Comparison of ENCODE assay signal across 9 cellular contexts in the genomic region with DNA sequence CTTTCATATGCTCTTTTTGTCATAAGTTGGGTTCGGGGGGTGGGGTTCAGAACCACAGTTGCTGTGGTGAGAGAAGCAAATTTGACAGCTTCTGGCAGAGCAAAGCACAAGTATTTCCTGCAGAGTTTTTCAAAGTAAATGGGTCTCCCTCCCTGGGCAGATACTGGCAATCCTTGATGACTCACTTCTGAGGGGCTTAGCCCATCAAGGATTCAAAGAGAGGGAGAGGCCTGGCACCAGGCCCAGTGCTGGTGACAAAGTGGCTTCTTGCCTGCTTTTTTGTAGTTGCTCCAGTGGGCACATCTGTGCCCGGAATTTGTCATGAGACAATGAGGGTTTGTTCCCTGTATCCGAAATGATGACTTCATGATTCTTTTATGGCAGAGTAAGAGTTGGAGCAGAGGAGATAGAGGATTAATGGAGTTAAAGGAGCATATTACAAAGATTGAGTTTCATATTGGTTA. TPM values are rescaled to one million over a fixed set of nuclear protein-coding genes. Genes with fewer than 3 reads are reported as not detected.
DNase-seq lines count a peak whose midpoint lies in the region; TF ChIP-seq lines count a peak whose summit lies in the region.
"Had no signal": no experiment of that assay in that cellular context is flagged by ENCODE, and none has a peak within 500 bp of the region (broad histone marks: within the 10 kb centered on the region; RNA-seq: fewer than 3 reads in every experiment).

No MANE protein-coding gene starts in this region.

- H3K9me3 ChIP-seq in mammary epithelial cell (replicated peaks; ENCODE audit: insufficient read depth, low read length) (peaks cover 2% of the 10 kb centered on the region), vagina (no peaks in the 10 kb centered on the region), left ventricle myocardium inferior (replicated peaks) (no peaks in the 10 kb centered on the region)

- H3K36me3 Mint-ChIP-seq in mesothelial cell of epicardium (no peaks in the 10 kb centered on the region), endothelial cell (ENCODE audit: low read depth, unreplicated experiment) (no peaks in the 10 kb centered on the region)

- H3K4me2 ChIP-seq in mammary epithelial cell (ENCODE audit: insufficient read depth, low read depth, low read length): no peak overlapping the region

- no peaks in the 10 kb centered on the region for H3K36me3 ChIP-seq in mammary epithelial cell (ENCODE audit: insufficient read depth, low read length)
- H3K36me3 ChIP-seq in vagina: no peaks in the 10 kb centered on the region
- no peaks in the 10 kb centered on the region for H3K36me3 ChIP-seq in left ventricle myocardium inferior

- no peak overlapping the region for H3K9ac ChIP-seq in mammary epithelial cell (ENCODE audit: insufficient read depth, low read length)

- intact Hi-C loops in mammary epithelial cell (cut with micrococcal nuclease) (loop anchor here (2.0 kb wide), 1 partner anchor 46 kb away; the partner anchor contains the start of gene TNC), vagina (cut with DNase I) (no loop called here), left ventricle myocardium inferior (cut with micrococcal nuclease) (no loop called here)

- H3K27ac ChIP-seq in mammary epithelial cell (ENCODE audit: insufficient read depth, low read depth, low read length) (peak overlapping the region; percentile 26), vagina (no peak overlapping the region), left ventricle myocardium inferior (replicated peaks) (no peak overlapping the region)

- H3K4me1 Mint-ChIP-seq in mesothelial cell of epicardium: peaks cover 16% of the 10 kb centered on the region
- H3K4me1 Mint-ChIP-seq in endothelial cell (ENCODE audit: unreplicated experiment): no peaks in the 10 kb centered on the region

- H3K4me3 Mint-ChIP-seq in mesothelial cell of epicardium: no peak overlapping the region
- no peak overlapping the region for H3K4me3 Mint-ChIP-seq in endothelial cell (ENCODE audit: unreplicated experiment)
- H3K4me3 Mint-ChIP-seq: T-helper 2 cell treated with Interferon-gamma antibody and Interleukin-4, amounts not matched to agents 5 μg/mL and 100 μg/mL, for 36 hours had no signal

- dilution Hi-C loops in mammary epithelial cell (cut with HindIII; ENCODE audit: low sequenced_read_pairs): loop anchor here (5.0 kb wide), 1 partner anchor 98 kb away; no protein-coding TSS in a partner anchor

- WGBS in mammary epithelial cell (ENCODE audit: low coverage, missing lambda C conversion rate): 16% methylated on average over 3 of the region's 3 CpGs

- no peak for TF ChIP-seq POLR2A in vagina (IDR thresholded peaks at IDR 0.05)

- peak overlapping the region; percentile 1 for H3K27ac Mint-ChIP-seq in mesothelial cell of epicardium
- no peak overlapping the region for H3K27ac Mint-ChIP-seq in endothelial cell (ENCODE audit: unreplicated experiment)
- H3K27ac Mint-ChIP-seq: T-helper 2 cell treated with Interferon-gamma antibody and Interleukin-4, amounts not matched to agents 5 μg/mL and 100 μg/mL, for 36 hours had no signal

- CTCF ChIA-PET in mammary epithelial cell (lab: Charles Lee; ENCODE audit: low non-redundant PET): no interaction called here

- in situ Hi-C loops in Caki2 (cut with HindIII; ENCODE audit: low pct_unique_long_range_greater_than_20kb, low sequenced_read_pairs) (no loop called here), mammary epithelial cell (cut with MboI; ENCODE audit: low sequenced_read_pairs in 2 of 2) (no loop called here)

- H3K27me3 Mint-ChIP-seq in mesothelial cell of epicardium (ENCODE audit: low read depth) (no peaks in the 10 kb centered on the region), endothelial cell (ENCODE audit: unreplicated experiment) (peaks cover 3% of the 10 kb centered on the region)

- H3K4me3 ChIP-seq in mammary epithelial cell (replicated peaks in 1 of 3; ENCODE audit: insufficient read depth in 1 of 3, low read depth in 2 of 3, low read length in 3 of 3) (no peak overlapping the region), vagina (no peak overlapping the region), left ventricle myocardium inferior (no peak overlapping the region)

- no peaks in the 10 kb centered on the region for H4K20me1 ChIP-seq in mammary epithelial cell (ENCODE audit: insufficient read depth, low read length)

- no TSS peak for BruUV-seq in mammary epithelial cell (replicated peaks; lab: Mats Ljungman, UMichigan)

- peaks cover 28% of the 10 kb centered on the region for H3K4me1 ChIP-seq in mammary epithelial cell (ENCODE audit: insufficient read depth, low read length)
- H3K4me1 ChIP-seq in vagina: no peaks in the 10 kb centered on the region
- no peaks in the 10 kb centered on the region for H3K4me1 ChIP-seq in left ventricle myocardium inferior

- peak overlapping the region; percentile 20 for H2AFZ ChIP-seq in mammary epithelial cell (ENCODE audit: low read depth, low read length)

- H3K27me3 ChIP-seq in mammary epithelial cell (ENCODE audit: insufficient read depth, low read length) (no peaks in the 10 kb centered on the region), vagina (no peaks in the 10 kb centered on the region), left ventricle myocardium inferior (ENCODE audit: low read depth) (peaks cover 18% of the 10 kb centered on the region)

- no peak for TF ChIP-seq CTCF in mammary epithelial cell (conservative IDR thresholded peaks at IDR 0.05 in 1 of 2, IDR thresholded peaks at IDR 0.05 in 1 of 2; ENCODE audit: extremely low read depth in 1 of 2, insufficient read depth in 1 of 2, low read depth in 1 of 2, low read length in 2 of 2)
- no peak for TF ChIP-seq CTCF in mesothelial cell of epicardium (IDR thresholded peaks at IDR 0.05; ENCODE audit: unreplicated experiment)
- TF ChIP-seq CTCF in vagina (IDR thresholded peaks at IDR 0.05): no peak
- TF ChIP-seq CTCF in endothelial cell (IDR thresholded peaks at IDR 0.05; ENCODE audit: unreplicated experiment): no peak
- TF ChIP-seq CTCF in left ventricle myocardium inferior (IDR thresholded peaks at IDR 0.05; ENCODE audit: borderline replicate concordance): no peak

- H3K9me3 Mint-ChIP-seq in mesothelial cell of epicardium (peaks cover 10% of the 10 kb centered on the region), endothelial cell (ENCODE audit: unreplicated experiment) (no peaks in the 10 kb centered on the region)

- peak; percentile 93 for DNase-seq in Caki2 (ENCODE audit: low read depth)
- peak; percentile 30 for DNase-seq in MV-4-11 (lab: John Stamatoyannopoulos, UW)
- peak; percentile 61 for DNase-seq in mammary epithelial cell
- DNase-seq in mesothelial cell of epicardium (ENCODE audit: low spot score in 2 of 2, unreplicated experiment in 2 of 2): no peak
- no peak for DNase-seq in DMS153 treated with DMSO at 0.1 percent for 48 hours (lab: John Stamatoyannopoulos, UW; ENCODE audit: unreplicated experiment)
- no peak for DNase-seq in vagina (ENCODE audit: extremely low spot score in 2 of 2)
- no peak for DNase-seq in endothelial cell (ENCODE audit: low spot score)
- DNase-seq in left ventricle myocardium inferior: no peak

- no peaks in the 10 kb centered on the region for H3K79me2 ChIP-seq in mammary epithelial cell (ENCODE audit: insufficient read depth, low read length)

RNA-seq across cellular contexts. Expression of gene TNC, which starts 46.6 kb away (rescaled TPM):
- 0.09 and 3.3 TPM in 2 replicates for total RNA-seq in Caki2 (2014; rRNA removed; shearing (Covaris generic); ENCODE audit: low replicate concordance)
- total RNA-seq in mammary epithelial cell: 100 to 1,000 TPM in 1 of 2 donors, 10 to 100 TPM in 1; 85.8 to 178 TPM
- 22.2 TPM for polyA plus RNA-seq in mammary epithelial cell
- 48.1 TPM for polyA minus RNA-seq in mammary epithelial cell
- 20.1 to 22.8 TPM (median 21.5 TPM) in 3 replicates for total RNA-seq in mesothelial cell of epicardium
- total RNA-seq in vagina: 18.7 TPM
- 10.1 TPM for total RNA-seq in endothelial cell (ENCODE audit: unreplicated experiment)
- 3.4 TPM for total RNA-seq in left ventricle myocardium inferior

Comparison
In these comparisons a context has a peak if more than half of its experiments do, and no peak if none do; other contexts are left out.
1. DNase-seq: peak in Caki2 (single experiment), MV-4-11 (single experiment) and mammary epithelial cell (single experiment); none in mesothelial cell of epicardium (0 of 2), DMS153 treated with DMSO at 0.1 percent for 48 hours (single experiment), vagina (0 of 2), endothelial cell (single experiment) and left ventricle myocardium inferior (single experiment).